In the genomic region with DNA sequence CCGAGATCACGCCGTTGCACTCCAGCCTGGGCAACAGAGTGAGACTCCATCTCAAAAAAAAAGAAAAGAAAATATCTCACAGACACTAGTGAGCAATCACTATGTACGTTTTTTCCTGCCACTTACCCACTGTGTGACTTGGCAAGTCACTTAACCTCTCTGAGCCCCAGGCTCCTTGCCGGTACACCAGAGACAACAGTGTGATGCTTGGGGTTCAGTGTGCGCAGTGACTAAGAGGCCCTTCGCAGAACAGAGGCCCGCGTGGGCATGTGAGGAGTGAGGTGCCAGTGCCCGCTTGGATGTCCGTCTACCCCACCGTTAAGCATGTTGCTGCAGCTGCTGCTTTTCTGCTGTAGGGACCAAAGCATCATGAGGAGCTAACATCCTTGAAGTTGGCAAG, we compare ENCODE assay signal across 1 cellular context.
TF ChIP-seq lines count a peak whose summit lies in the region.

No MANE protein-coding gene starts in this region.

TF ChIP-seq in HepG2, 621 proteins besides CTCF, POLR2A, EP300 and RAD21 (continues in another document):
- TF ChIP-seq AGO1 (IDR thresholded peaks at IDR 0.05; ENCODE audit: low read depth, low read length, poor library complexity, severe bottlenecking) (peak; percentile 4), ZNF777 (CRISPR knock-in tag; IDR thresholded peaks at IDR 0.05) (peak; percentile 21; the same call in 1 of the 2 replicates), ZNF501 (CRISPR knock-in tag; IDR thresholded peaks at IDR 0.05) (no peak), ZBTB42 (CRISPR knock-in tag; IDR thresholded peaks at IDR 0.05) (no peak), TCF7L2 (IDR thresholded peaks at IDR 0.05; ENCODE audit: low read depth, low read length) (no peak), RBFOX2 (IDR thresholded peaks at IDR 0.05; ENCODE audit: low read depth, low read length) (0 out of 2 replicates have a peak, but pooled peaks have one; percentile 31), FOXM1 (CRISPR knock-in tag; IDR thresholded peaks at IDR 0.05) (no peak), ZNF512B (CRISPR knock-in tag; IDR thresholded peaks at IDR 0.05; ENCODE audit: borderline replicate concordance) (no peak), SPEN (CRISPR knock-in tag; IDR thresholded peaks at IDR 0.05; ENCODE audit: low read depth) (no peak), PAWR (CRISPR knock-in tag; IDR thresholded peaks at IDR 0.05; ENCODE audit: borderline replicate concordance) (no peak), SOX5 (CRISPR knock-in tag; IDR thresholded peaks at IDR 0.05; ENCODE audit: borderline replicate concordance) (no peak), ZNF124 (CRISPR knock-in tag; IDR thresholded peaks at IDR 0.05) (no peak), ZKSCAN8 (CRISPR knock-in tag; IDR thresholded peaks at IDR 0.05; ENCODE audit: borderline replicate concordance) (no peak), ZNF782 (CRISPR knock-in tag; IDR thresholded peaks at IDR 0.05; ENCODE audit: borderline replicate concordance) (no peak), SUZ12 (IDR thresholded peaks at IDR 0.05; ENCODE audit: low read depth, low read length) (no peak), ZFY (CRISPR knock-in tag; IDR thresholded peaks at IDR 0.05) (0 out of 2 replicates have a peak, but pooled peaks have one; percentile 3), ZEB1 (IDR thresholded peaks at IDR 0.05; ENCODE audit: insufficient replicate concordance, low read depth) (no peak), ZNF768 (CRISPR knock-in tag; IDR thresholded peaks at IDR 0.05) (peak; percentile 96)
- TF ChIP-seq, protein P1, sequence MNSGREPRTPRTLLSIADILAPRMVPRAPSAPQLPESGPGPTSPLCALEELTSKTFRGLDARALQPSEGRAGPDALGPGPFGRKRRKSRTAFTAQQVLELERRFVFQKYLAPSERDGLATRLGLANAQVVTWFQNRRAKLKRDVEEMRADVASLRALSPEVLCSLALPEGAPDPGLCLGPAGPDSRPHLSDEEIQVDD (CRISPR knock-in tag; IDR thresholded peaks at IDR 0.05; ENCODE audit: borderline replicate concordance), result no peak
- TF ChIP-seq, protein P2, sequence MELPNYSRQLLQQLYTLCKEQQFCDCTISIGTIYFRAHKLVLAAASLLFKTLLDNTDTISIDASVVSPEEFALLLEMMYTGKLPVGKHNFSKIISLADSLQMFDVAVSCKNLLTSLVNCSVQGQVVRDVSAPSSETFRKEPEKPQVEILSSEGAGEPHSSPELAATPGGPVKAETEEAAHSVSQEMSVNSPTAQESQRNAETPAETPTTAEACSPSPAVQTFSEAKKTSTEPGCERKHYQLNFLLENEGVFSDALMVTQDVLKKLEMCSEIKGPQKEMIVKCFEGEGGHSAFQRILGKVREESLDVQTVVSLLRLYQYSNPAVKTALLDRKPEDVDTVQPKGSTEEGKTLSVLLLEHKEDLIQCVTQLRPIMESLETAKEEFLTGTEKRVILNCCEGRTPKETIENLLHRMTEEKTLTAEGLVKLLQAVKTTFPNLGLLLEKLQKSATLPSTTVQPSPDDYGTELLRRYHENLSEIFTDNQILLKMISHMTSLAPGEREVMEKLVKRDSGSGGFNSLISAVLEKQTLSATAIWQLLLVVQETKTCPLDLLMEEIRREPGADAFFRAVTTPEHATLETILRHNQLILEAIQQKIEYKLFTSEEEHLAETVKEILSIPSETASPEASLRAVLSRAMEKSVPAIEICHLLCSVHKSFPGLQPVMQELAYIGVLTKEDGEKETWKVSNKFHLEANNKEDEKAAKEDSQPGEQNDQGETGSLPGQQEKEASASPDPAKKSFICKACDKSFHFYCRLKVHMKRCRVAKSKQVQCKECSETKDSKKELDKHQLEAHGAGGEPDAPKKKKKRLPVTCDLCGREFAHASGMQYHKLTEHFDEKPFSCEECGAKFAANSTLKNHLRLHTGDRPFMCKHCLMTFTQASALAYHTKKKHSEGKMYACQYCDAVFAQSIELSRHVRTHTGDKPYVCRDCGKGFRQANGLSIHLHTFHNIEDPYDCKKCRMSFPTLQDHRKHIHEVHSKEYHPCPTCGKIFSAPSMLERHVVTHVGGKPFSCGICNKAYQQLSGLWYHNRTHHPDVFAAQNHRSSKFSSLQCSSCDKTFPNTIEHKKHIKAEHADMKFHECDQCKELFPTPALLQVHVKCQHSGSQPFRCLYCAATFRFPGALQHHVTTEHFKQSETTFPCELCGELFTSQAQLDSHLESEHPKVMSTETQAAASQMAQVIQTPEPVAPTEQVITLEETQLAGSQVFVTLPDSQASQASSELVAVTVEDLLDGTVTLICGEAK (IDR thresholded peaks at IDR 0.05), result no peak
- TF ChIP-seq, protein P2 (CRISPR knock-in tag; IDR thresholded peaks at IDR 0.05), result no peak
- TF ChIP-seq, protein P3, sequence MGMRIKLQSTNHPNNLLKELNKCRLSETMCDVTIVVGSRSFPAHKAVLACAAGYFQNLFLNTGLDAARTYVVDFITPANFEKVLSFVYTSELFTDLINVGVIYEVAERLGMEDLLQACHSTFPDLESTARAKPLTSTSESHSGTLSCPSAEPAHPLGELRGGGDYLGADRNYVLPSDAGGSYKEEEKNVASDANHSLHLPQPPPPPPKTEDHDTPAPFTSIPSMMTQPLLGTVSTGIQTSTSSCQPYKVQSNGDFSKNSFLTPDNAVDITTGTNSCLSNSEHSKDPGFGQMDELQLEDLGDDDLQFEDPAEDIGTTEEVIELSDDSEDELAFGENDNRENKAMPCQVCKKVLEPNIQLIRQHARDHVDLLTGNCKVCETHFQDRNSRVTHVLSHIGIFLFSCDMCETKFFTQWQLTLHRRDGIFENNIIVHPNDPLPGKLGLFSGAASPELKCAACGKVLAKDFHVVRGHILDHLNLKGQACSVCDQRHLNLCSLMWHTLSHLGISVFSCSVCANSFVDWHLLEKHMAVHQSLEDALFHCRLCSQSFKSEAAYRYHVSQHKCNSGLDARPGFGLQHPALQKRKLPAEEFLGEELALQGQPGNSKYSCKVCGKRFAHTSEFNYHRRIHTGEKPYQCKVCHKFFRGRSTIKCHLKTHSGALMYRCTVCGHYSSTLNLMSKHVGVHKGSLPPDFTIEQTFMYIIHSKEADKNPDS (CRISPR knock-in tag; IDR thresholded peaks at IDR 0.05), result no peak
- TF ChIP-seq, protein P4, sequence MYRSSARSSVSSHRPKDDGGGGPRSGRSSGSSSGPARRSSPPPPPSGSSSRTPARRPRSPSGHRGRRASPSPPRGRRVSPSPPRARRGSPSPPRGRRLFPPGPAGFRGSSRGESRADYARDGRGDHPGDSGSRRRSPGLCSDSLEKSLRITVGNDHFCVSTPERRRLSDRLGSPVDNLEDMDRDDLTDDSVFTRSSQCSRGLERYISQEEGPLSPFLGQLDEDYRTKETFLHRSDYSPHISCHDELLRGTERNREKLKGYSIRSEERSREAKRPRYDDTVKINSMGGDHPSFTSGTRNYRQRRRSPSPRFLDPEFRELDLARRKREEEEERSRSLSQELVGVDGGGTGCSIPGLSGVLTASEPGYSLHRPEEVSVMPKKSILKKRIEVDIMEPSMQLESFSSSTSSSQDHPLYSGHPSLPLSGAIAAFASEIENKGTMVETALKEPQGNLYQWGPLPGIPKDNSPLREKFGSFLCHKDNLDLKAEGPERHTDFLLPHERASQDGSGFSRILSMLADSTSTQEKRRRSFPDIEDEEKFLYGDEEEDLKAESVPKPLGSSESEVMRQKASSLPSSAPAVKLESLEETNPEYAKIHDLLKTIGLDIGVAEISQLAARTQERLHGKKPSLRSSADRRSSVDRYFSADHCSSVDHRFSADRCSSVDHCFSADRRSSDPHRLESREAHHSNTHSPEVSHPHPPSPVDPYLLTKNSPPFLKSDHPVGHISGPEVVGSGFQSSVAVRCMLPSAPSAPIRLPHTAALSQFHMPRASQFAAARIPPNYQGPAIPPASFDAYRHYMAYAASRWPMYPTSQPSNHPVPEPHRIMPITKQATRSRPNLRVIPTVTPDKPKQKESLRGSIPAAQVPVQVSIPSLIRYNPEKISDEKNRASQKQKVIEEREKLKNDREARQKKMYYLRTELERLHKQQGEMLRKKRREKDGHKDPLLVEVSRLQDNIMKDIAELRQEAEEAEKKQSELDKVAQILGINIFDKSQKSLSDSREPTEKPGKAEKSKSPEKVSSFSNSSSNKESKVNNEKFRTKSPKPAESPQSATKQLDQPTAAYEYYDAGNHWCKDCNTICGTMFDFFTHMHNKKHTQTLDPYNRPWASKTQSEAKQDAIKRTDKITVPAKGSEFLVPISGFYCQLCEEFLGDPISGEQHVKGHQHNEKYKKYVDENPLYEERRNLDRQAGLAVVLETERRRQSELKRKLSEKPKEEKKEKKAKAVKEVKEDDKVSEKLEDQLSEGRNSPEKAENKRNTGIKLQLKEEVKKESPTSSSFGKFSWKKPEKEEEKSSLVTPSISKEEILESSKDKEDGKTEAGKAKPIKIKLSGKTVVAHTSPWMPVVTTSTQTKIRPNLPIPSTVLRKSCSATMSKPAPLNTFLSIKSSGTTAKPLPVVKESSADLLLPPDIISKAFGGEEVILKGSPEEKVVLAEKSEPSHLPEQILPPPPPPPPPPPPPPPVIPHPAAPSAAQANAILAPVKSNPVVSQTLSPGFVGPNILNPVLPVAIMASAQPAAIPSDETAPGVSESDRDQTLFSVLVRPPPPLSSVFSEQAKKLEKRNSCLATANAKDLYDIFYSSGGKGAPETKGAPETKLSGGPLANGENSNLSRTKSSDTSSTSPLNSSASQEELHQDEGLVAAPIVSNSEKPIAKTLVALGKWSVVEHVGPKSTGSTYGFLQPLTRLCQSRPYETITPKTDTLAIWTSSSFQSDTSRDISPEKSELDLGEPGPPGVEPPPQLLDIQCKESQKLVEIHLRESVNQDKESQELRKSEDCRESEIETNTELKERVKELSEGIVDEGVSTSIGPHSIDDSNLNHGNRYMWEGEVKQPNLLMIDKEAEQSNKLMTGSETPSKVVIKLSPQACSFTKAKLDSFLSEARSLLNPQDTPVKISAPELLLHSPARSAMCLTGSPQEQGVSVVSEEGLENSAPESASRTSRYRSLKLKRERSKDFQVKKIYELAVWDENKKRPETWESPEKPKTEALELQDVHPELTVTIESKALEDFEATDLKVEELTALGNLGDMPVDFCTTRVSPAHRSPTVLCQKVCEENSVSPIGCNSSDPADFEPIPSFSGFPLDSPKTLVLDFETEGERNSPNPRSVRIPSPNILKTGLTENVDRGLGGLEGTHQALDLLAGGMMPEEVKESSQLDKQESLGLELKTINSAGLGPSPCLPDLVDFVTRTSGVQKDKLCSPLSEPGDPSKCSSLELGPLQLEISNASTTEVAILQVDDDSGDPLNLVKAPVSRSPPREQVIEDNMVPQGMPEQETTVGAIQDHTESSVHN (CRISPR knock-in tag; IDR thresholded peaks at IDR 0.05), result no peak
